In genomic region chr12:4826909-4827308, GRCh38 we compare ENCODE assay signal across 30 cellular contexts.
DNase-seq lines count a peak whose midpoint lies in the region; ATAC-seq, FAIRE-seq and TF ChIP-seq lines count a peak whose summit lies in the region.
"Had no signal": no experiment of that assay in that cellular context is flagged by ENCODE, and none has a peak within 500 bp of the region (broad histone marks: within the 10 kb centered on the region; RNA-seq: fewer than 3 reads in every experiment).

No MANE protein-coding gene starts in this region.

- H3K9ac ChIP-seq in HepG2 (ENCODE audit: insufficient read depth, low read depth, low read length) (no peak overlapping the region), H9 (ENCODE audit: extremely low read depth, insufficient read length, low read length) (no peak overlapping the region)
- H3K9ac ChIP-seq: neural progenitor cell, parathyroid adenoma had no signal

- in situ Hi-C loops in HepG2 (cut with HindIII; ENCODE audit: extremely low pct_ligation_motif_present, low pct_unique_long_range_greater_than_20kb) = no loop called here

- no peak for TF ChIP-seq POLR2A in HepG2 (IDR thresholded peaks at IDR 0.05; ENCODE audit: insufficient read depth in 1 of 2, low read depth in 2 of 2, low read length in 2 of 2)
- TF ChIP-seq POLR2A in right lobe of liver (IDR thresholded peaks at IDR 0.05) = no peak

- no peak overlapping the region for H2BK120ac ChIP-seq in H9 (ENCODE audit: low read depth, low read length, poor library complexity, severe bottlenecking)

- H3K27ac Mint-ChIP-seq in activated T-helper 2 cell treated with anti-CD3 and anti-CD28 coated beads, Interferon-gamma antibody, Interleukin-2, Interleukin-4, amounts not matched to agents 10 μg/mL and 5 μg/mL and 100 μg/mL, durations not matched to agents 14 hours and 24 hours and 36 hours = peak overlapping the region; percentile 99
- H3K27ac Mint-ChIP-seq in stimulated activated naive B cell treated with anti-CD40 and anti-IgM and Interleukin-4, amounts not matched to agents 10 μg/mL and 1 μg/mL and 100 μg/mL, for 72 hours = peak overlapping the region; percentile 9
- H3K27ac Mint-ChIP-seq in chondrocyte (ENCODE audit: unreplicated experiment) = no peak overlapping the region
- H3K27ac Mint-ChIP-seq in H9 = no peak overlapping the region
- H3K27ac Mint-ChIP-seq: activated naive CD8-positive, alpha-beta T cell; CD14-positive monocyte; GM23338; neural progenitor cell had no signal

- no peak overlapping the region for H3K4ac ChIP-seq in H9 (ENCODE audit: low read depth, low read length)

- H3K9me3 ChIP-seq in HepG2 (ENCODE audit: low read length) = no peaks in the 10 kb centered on the region
- H3K9me3 ChIP-seq in right lobe of liver = no peaks in the 10 kb centered on the region
- H3K9me3 ChIP-seq in KOPT-K1 (ENCODE audit: insufficient read depth, low read length, poor library complexity, severe bottlenecking) = no peaks in the 10 kb centered on the region
- H3K9me3 ChIP-seq in H9 (ENCODE audit: control insufficient read depth, low read depth, low read length) = no peaks in the 10 kb centered on the region
- H3K9me3 ChIP-seq in upper lobe of right lung = no peaks in the 10 kb centered on the region
- H3K9me3 ChIP-seq: ascending aorta, esophagus muscularis mucosa, suprapubic skin had no signal

- no peak overlapping the region for H4K5ac ChIP-seq in H9 (ENCODE audit: insufficient read length, low read depth, low read length)

- H3K18ac ChIP-seq in H9 (ENCODE audit: insufficient read length, low read depth, low read length) = no peak overlapping the region

- no peak overlapping the region for H3K14ac ChIP-seq in H9 (ENCODE audit: insufficient read depth, low read length)

- H3K4me1 Mint-ChIP-seq in activated T-helper 2 cell treated with anti-CD3 and anti-CD28 coated beads, Interferon-gamma antibody, Interleukin-2, Interleukin-4, amounts not matched to agents 10 μg/mL and 5 μg/mL and 100 μg/mL, durations not matched to agents 14 hours and 24 hours and 36 hours (ENCODE audit: low read depth) = peaks cover 91% of the 10 kb centered on the region
- peaks cover 66 to 88% of the 10 kb centered on the region in 2 donors for H3K4me1 Mint-ChIP-seq in stimulated activated naive B cell treated with anti-CD40 and anti-IgM and Interleukin-4, amounts not matched to agents 10 μg/mL and 1 μg/mL and 100 μg/mL, for 72 hours
- H3K4me1 Mint-ChIP-seq in chondrocyte (ENCODE audit: low read depth) = peaks cover 8% of the 10 kb centered on the region
- peaks cover 19 to 20% of the 10 kb centered on the region in 2 experiments for H3K4me1 Mint-ChIP-seq in H9

- ATAC-seq in HepG2 (no peak), right lobe of liver (no peak), upper lobe of right lung (no peak)
- ATAC-seq in stimulated activated naive B cell treated with anti-CD40 and anti-IgM and Interleukin-4, amounts not matched to agents 10 μg/mL and 1 μg/mL and 100 μg/mL, for 72 hours (replicated peaks) = no peak
- ATAC-seq: foreskin keratinocyte, GM23338 had no signal

- no peak overlapping the region for H3K56ac ChIP-seq in H9 (ENCODE audit: insufficient read length, low read depth, low read length)

- H2BK15ac ChIP-seq in H9 (ENCODE audit: low read depth, low read length) = no peak overlapping the region

- WGBS in HepG2 (ENCODE audit: low lambda C conversion rate) = 1% methylated on average over 5 of the region's 5 CpGs
- 21% methylated on average over 5 of the region's 5 CpGs for WGBS in right lobe of liver (ENCODE audit: insufficient coverage, low coverage, low lambda C conversion rate, missing lambda C conversion rate)
- 100% methylated on average over 1 of the region's 5 CpGs for WGBS in H9 (ENCODE audit: extremely low coverage, insufficient read length, low lambda C conversion rate)

- H3K36me3 Mint-ChIP-seq in activated T-helper 2 cell treated with anti-CD3 and anti-CD28 coated beads, Interferon-gamma antibody, Interleukin-2, Interleukin-4, amounts not matched to agents 10 μg/mL and 5 μg/mL and 100 μg/mL, durations not matched to agents 14 hours and 24 hours and 36 hours (ENCODE audit: low read depth) = peaks cover 49% of the 10 kb centered on the region
- peaks cover 3% of the 10 kb centered on the region in 2 donors for H3K36me3 Mint-ChIP-seq in stimulated activated naive B cell treated with anti-CD40 and anti-IgM and Interleukin-4, amounts not matched to agents 10 μg/mL and 1 μg/mL and 100 μg/mL, for 72 hours
- H3K36me3 Mint-ChIP-seq in chondrocyte (ENCODE audit: low read depth) (no peaks in the 10 kb centered on the region), H9 (ENCODE audit: insufficient read depth in 1 of 3, low read depth in 3 of 3) (no peaks in the 10 kb centered on the region)
- H3K36me3 Mint-ChIP-seq: CD14-positive monocyte, neural progenitor cell had no signal

- H3K79me2 ChIP-seq in HepG2 (ENCODE audit: insufficient read depth, low read length) = no peaks in the 10 kb centered on the region
- H3K79me2 ChIP-seq in H9 (ENCODE audit: insufficient read depth, low read length) = no peaks in the 10 kb centered on the region
- H3K79me2 ChIP-seq: parathyroid adenoma had no signal

- no peak for TF ChIP-seq CTCF in HepG2 (CRISPR knock-in tag; IDR thresholded peaks at IDR 0.05)
- TF ChIP-seq CTCF in right lobe of liver (IDR thresholded peaks at IDR 0.05) = no peak
- TF ChIP-seq CTCF in chondrocyte (IDR thresholded peaks at IDR 0.05) = no peak
- no peak for TF ChIP-seq CTCF in H9 (conservative IDR thresholded peaks at IDR 0.05)
- no peak for TF ChIP-seq CTCF in upper lobe of right lung (IDR thresholded peaks at IDR 0.05)

- DNase-seq in HepG2 (ENCODE audit: low spot score) (no peak), right lobe of liver (no peak), chondrocyte (ENCODE audit: low spot score) (no peak), H9 (no peak), upper lobe of right lung (no peak)
- DNase-seq in activated T-helper 2 cell treated with anti-CD3 and anti-CD28 coated beads, Interferon-gamma antibody, Interleukin-2, Interleukin-4, amounts not matched to agents 10 μg/mL and 5 μg/mL and 100 μg/mL, durations not matched to agents 14 hours and 24 hours and 36 hours (ENCODE audit: low spot score) = no peak
- DNase-seq in stimulated activated naive B cell treated with anti-CD40 and anti-IgM and Interleukin-4, amounts not matched to agents 10 μg/mL and 1 μg/mL and 100 μg/mL, for 72 hours = no peak
- DNase-seq: activated CD4-positive, CD25-positive, alpha-beta regulatory T cell treated with anti-CD3 and anti-CD28 coated beads, Interleukin-2, amount 50 U/mL, for 72 hours; activated T-cell treated with anti-CD3 and anti-CD28 coated beads, Interleukin-2, amount 50 U/mL, for 48 hours; DMS 273 treated with DMSO at 0.1 percent for 48 hours; foreskin keratinocyte; NCI-H1092; NCI-H1694 treated with DMSO at 0.1 percent for 48 hours; NCI-H2171 treated with DMSO at 0.1 percent for 48 hours; NCI-H524 treated with DMSO at 0.1 percent for 48 hours; PC-9; Right ventricle myocardium superior; stimulated activated CD4-positive, alpha-beta T cell treated with anti-CD3 and anti-CD28 coated beads, Interleukin-2, amount 100 ng/mL, for 24 hours had no signal

- FAIRE-seq in HepG2 (lab: Jason Lieb, UNC) = no peak
- FAIRE-seq: TTC549 had no signal

- no peaks in the 10 kb centered on the region for H3K4me1 ChIP-seq in HepG2 (ENCODE audit: insufficient read depth, low read length)
- no peaks in the 10 kb centered on the region for H3K4me1 ChIP-seq in right lobe of liver
- no peaks in the 10 kb centered on the region; the same call in 1 of the 2 replicates for H3K4me1 ChIP-seq in H9 (ENCODE audit: insufficient read depth, low read length)
- H3K4me1 ChIP-seq in upper lobe of right lung = no peaks in the 10 kb centered on the region
- H3K4me1 ChIP-seq: ascending aorta, foreskin keratinocyte, parathyroid adenoma, suprapubic skin had no signal

- no peak for TF ChIP-seq RAD21 in HepG2 (CRISPR knock-in tag; IDR thresholded peaks at IDR 0.05)

- no peak overlapping the region for H3K23ac ChIP-seq in H9 (ENCODE audit: insufficient read length, low read depth, low read length)

- no peaks in the 10 kb centered on the region for H3K9me3 Mint-ChIP-seq in activated T-helper 2 cell treated with anti-CD3 and anti-CD28 coated beads, Interferon-gamma antibody, Interleukin-2, Interleukin-4, amounts not matched to agents 10 μg/mL and 5 μg/mL and 100 μg/mL, durations not matched to agents 14 hours and 24 hours and 36 hours
- no peaks in the 10 kb centered on the region for H3K9me3 Mint-ChIP-seq in stimulated activated naive B cell treated with anti-CD40 and anti-IgM and Interleukin-4, amounts not matched to agents 10 μg/mL and 1 μg/mL and 100 μg/mL, for 72 hours
- H3K9me3 Mint-ChIP-seq in chondrocyte (ENCODE audit: low read depth) (no peaks in the 10 kb centered on the region), H9 (no peaks in the 10 kb centered on the region)
- H3K9me3 Mint-ChIP-seq: GM23338, neural progenitor cell had no signal

- H4K91ac ChIP-seq in H9 (ENCODE audit: insufficient read length, low read depth, low read length) = no peak overlapping the region

- H2AK5ac ChIP-seq in H9 (ENCODE audit: insufficient read length, low read length) = no peak overlapping the region

- no peak overlapping the region for H2AFZ ChIP-seq in HepG2 (ENCODE audit: low read length)
- no peak overlapping the region for H2AFZ ChIP-seq in H9 (ENCODE audit: low read length)
- H2AFZ ChIP-seq: GM23338, neural progenitor cell, parathyroid adenoma, PC-9 had no signal

- POLR2A ChIA-PET in HepG2 (lab: Yijun Ruan, JAX) = no interaction called here

- H3K27ac ChIP-seq in HepG2 (ENCODE audit: extremely low read length, insufficient read depth, low read length) (no peak overlapping the region), right lobe of liver (no peak overlapping the region), KOPT-K1 (ENCODE audit: low read depth, low read length, poor library complexity, severe bottlenecking) (peak overlapping the region; percentile 96), H9 (ENCODE audit: insufficient read length, low read depth, low read length) (no peak overlapping the region), upper lobe of right lung (no peak overlapping the region)
- H3K27ac ChIP-seq: cardiac muscle cell, esophagus muscularis mucosa, foreskin keratinocyte, HL-60, neural progenitor cell, parathyroid adenoma, PC-9, suprapubic skin had no signal

- no peaks in the 10 kb centered on the region for H3K79me1 ChIP-seq in H9 (ENCODE audit: insufficient read depth, low read depth, low read length, poor library complexity, severe bottlenecking)

- H4K20me1 ChIP-seq in HepG2 (ENCODE audit: insufficient read depth, low read length) (no peaks in the 10 kb centered on the region), H9 (ENCODE audit: control insufficient read depth, insufficient read depth, insufficient read length) (no peaks in the 10 kb centered on the region)

- no peak overlapping the region for H3K4me3 ChIP-seq in HepG2 (replicated peaks in 1 of 3; ENCODE audit: insufficient read depth in 1 of 3, low read depth in 2 of 3, low read length in 3 of 3)
- no peak overlapping the region for H3K4me3 ChIP-seq in right lobe of liver
- H3K4me3 ChIP-seq in upper lobe of right lung = no peak overlapping the region
- H3K4me3 ChIP-seq: ascending aorta, cardiac muscle cell, esophagus muscularis mucosa, GM23338, neural progenitor cell, PC-9, suprapubic skin had no signal

- H3K36me3 ChIP-seq in HepG2 (replicated peaks in 1 of 2; ENCODE audit: control insufficient read depth in 1 of 2, insufficient read depth in 2 of 2, low read length in 2 of 2) (no peaks in the 10 kb centered on the region), right lobe of liver (no peaks in the 10 kb centered on the region), KOPT-K1 (ENCODE audit: insufficient read depth, low read length) (peaks cover 49% of the 10 kb centered on the region), upper lobe of right lung (no peaks in the 10 kb centered on the region)
- H3K36me3 ChIP-seq: ascending aorta, cardiac muscle cell, esophagus muscularis mucosa, neural progenitor cell, suprapubic skin had no signal

- no peak overlapping the region for H4K8ac ChIP-seq in H9 (replicated peaks; ENCODE audit: insufficient read length, low read depth, low read length)

- CTCF ChIA-PET in HepG2 (lab: Yijun Ruan, JAX; ENCODE audit: low intra/inter-chr PET ratio, low total read pairs) = no interaction called here

- no TSS peak for BruUV-seq in HepG2 (replicated peaks; lab: Mats Ljungman, UMichigan)

- no peak overlapping the region for H2BK20ac ChIP-seq in H9 (ENCODE audit: low read depth, low read length, poor library complexity, severe bottlenecking)

- no peak overlapping the region for H2BK5ac ChIP-seq in H9 (ENCODE audit: insufficient read length, low read length)

- intact Hi-C loops in HepG2 (cut with micrococcal nuclease; ENCODE audit: unreplicated experiment) = no loop called here
- intact Hi-C loops in right lobe of liver (cut with DNase I) = no loop called here
- intact Hi-C loops in activated T-helper 2 cell treated with anti-CD3 and anti-CD28 coated beads, Interferon-gamma antibody, Interleukin-2, Interleukin-4, amounts not matched to agents 10 μg/mL and 5 μg/mL and 100 μg/mL, durations not matched to agents 14 hours and 24 hours and 36 hours (cut with micrococcal nuclease) = loop anchor here (5.0 to 10.0 kb wide), 3 partner anchors 180 to 952 kb away; partner anchors contain the start of genes AKAP3, CCND2, NDUFA9 and PARP11
- intact Hi-C loops in upper lobe of right lung (cut with DNase I) = no loop called here

- H3K23me2 ChIP-seq in H9 (ENCODE audit: insufficient read length, low read depth, low read length, poor library complexity, severe bottlenecking) = no peaks in the 10 kb centered on the region

- H3K4me3 Mint-ChIP-seq in activated T-helper 2 cell treated with anti-CD3 and anti-CD28 coated beads, Interferon-gamma antibody, Interleukin-2, Interleukin-4, amounts not matched to agents 10 μg/mL and 5 μg/mL and 100 μg/mL, durations not matched to agents 14 hours and 24 hours and 36 hours (ENCODE audit: low read depth) = peak overlapping the region; percentile 92
- H3K4me3 Mint-ChIP-seq in stimulated activated naive B cell treated with anti-CD40 and anti-IgM and Interleukin-4, amounts not matched to agents 10 μg/mL and 1 μg/mL and 100 μg/mL, for 72 hours = no peak overlapping the region
- H3K4me3 Mint-ChIP-seq in chondrocyte (ENCODE audit: unreplicated experiment) (no peak overlapping the region), H9 (no peak overlapping the region)
- H3K4me3 Mint-ChIP-seq: CD14-positive monocyte, GM23338, neural progenitor cell had no signal

- H3K4me2 ChIP-seq in HepG2 (ENCODE audit: low read depth, low read length) = no peak overlapping the region
- no peak overlapping the region for H3K4me2 ChIP-seq in H9 (ENCODE audit: insufficient read depth, insufficient read length, low read length)
- H3K4me2 ChIP-seq: GM23338, neural progenitor cell, PC-9 had no signal

- no peak overlapping the region for H3T11ph ChIP-seq in H9 (ENCODE audit: low read length)

- H3K27me3 ChIP-seq in HepG2 (ENCODE audit: control insufficient read depth in 1 of 2, insufficient read depth in 2 of 2, low read length in 2 of 2) = peaks cover 3 to 47% of the 10 kb centered on the region in 2 experiments; a peak in 4 of 5 replicates
- no peaks in the 10 kb centered on the region for H3K27me3 ChIP-seq in right lobe of liver
- no peaks in the 10 kb centered on the region for H3K27me3 ChIP-seq in H9 (ENCODE audit: insufficient read depth, low read length)
- peaks cover 15% of the 10 kb centered on the region for H3K27me3 ChIP-seq in upper lobe of right lung
- H3K27me3 ChIP-seq: ascending aorta, foreskin keratinocyte, neural progenitor cell had no signal

- H2BK12ac ChIP-seq in H9 (ENCODE audit: insufficient read length, low read depth, low read length) = no peak overlapping the region

- no peaks in the 10 kb centered on the region for H3K27me3 Mint-ChIP-seq in activated T-helper 2 cell treated with anti-CD3 and anti-CD28 coated beads, Interferon-gamma antibody, Interleukin-2, Interleukin-4, amounts not matched to agents 10 μg/mL and 5 μg/mL and 100 μg/mL, durations not matched to agents 14 hours and 24 hours and 36 hours (ENCODE audit: low read depth)
- H3K27me3 Mint-ChIP-seq in stimulated activated naive B cell treated with anti-CD40 and anti-IgM and Interleukin-4, amounts not matched to agents 10 μg/mL and 1 μg/mL and 100 μg/mL, for 72 hours = no peaks in the 10 kb centered on the region
- peaks cover 2% of the 10 kb centered on the region for H3K27me3 Mint-ChIP-seq in chondrocyte (ENCODE audit: low read depth)
- H3K27me3 Mint-ChIP-seq in H9 (ENCODE audit: low read depth) = peaks cover 10% of the 10 kb centered on the region
- H3K27me3 Mint-ChIP-seq: activated naive CD8-positive, alpha-beta T cell had no signal

- no peak for TF ChIP-seq EP300 in HepG2 (IDR thresholded peaks at IDR 0.05; ENCODE audit: low read depth in 2 of 2, low read length in 2 of 2)
- no peak for TF ChIP-seq EP300 in HepG2 (CRISPR knock-in tag; IDR thresholded peaks at IDR 0.05; ENCODE audit: borderline replicate concordance)

Comparison
In these comparisons a context has a peak if more than half of its experiments do, and no peak if none do; other contexts are left out.
1. H3K27ac Mint-ChIP-seq: peak in activated T-helper 2 cell treated with anti-CD3 and anti-CD28 coated beads, Interferon-gamma antibody, Interleukin-2, Interleukin-4, amounts not matched to agents 10 μg/mL and 5 μg/mL and 100 μg/mL, durations not matched to agents 14 hours and 24 hours and 36 hours (single experiment) and stimulated activated naive B cell treated with anti-CD40 and anti-IgM and Interleukin-4, amounts not matched to agents 10 μg/mL and 1 μg/mL and 100 μg/mL, for 72 hours (single experiment); none in chondrocyte (single experiment) and H9 (0 of 3).